Comparison of ENCODE assay signal across 1 cellular context in genomic region chr3:129625071-129625874, GRCh38.
TF ChIP-seq lines count a peak whose summit lies in the region.

No MANE protein-coding gene starts in this region.

TF ChIP-seq in HepG2, 621 proteins besides CTCF, POLR2A, EP300 and RAD21 (continued from another document):
- TF ChIP-seq ZBTB25 (CRISPR knock-in tag; IDR thresholded peaks at IDR 0.05) (peak; percentile 11; the same call in 1 of the 2 replicates), TBX2 (CRISPR knock-in tag; IDR thresholded peaks at IDR 0.05; ENCODE audit: borderline replicate concordance) (0 out of 2 replicates have a peak, but pooled peaks have one; percentile 23), ZNF496 (CRISPR knock-in tag; IDR thresholded peaks at IDR 0.05; ENCODE audit: insufficient replicate concordance) (no peak), ZSCAN22 (CRISPR knock-in tag; IDR thresholded peaks at IDR 0.05) (no peak), NCOA2 (CRISPR knock-in tag; IDR thresholded peaks at IDR 0.05) (no peak), SPEN (CRISPR knock-in tag; IDR thresholded peaks at IDR 0.05; ENCODE audit: low read depth) (0 out of 2 replicates have a peak, but pooled peaks have one; percentile 15), ATM (IDR thresholded peaks at IDR 0.05; ENCODE audit: borderline replicate concordance) (no peak), SP4 (CRISPR knock-in tag; IDR thresholded peaks at IDR 0.05) (peak; percentile 51; the same call in 1 of the 2 replicates), FOXK1 (CRISPR knock-in tag; IDR thresholded peaks at IDR 0.05; ENCODE audit: borderline replicate concordance, low read depth) (no peak), PHF21A (CRISPR knock-in tag; IDR thresholded peaks at IDR 0.05) (no peak), KDM4B (CRISPR knock-in tag; IDR thresholded peaks at IDR 0.05) (no peak), PLSCR1 (CRISPR knock-in tag; IDR thresholded peaks at IDR 0.05; ENCODE audit: borderline replicate concordance) (no peak), KMT2B (CRISPR knock-in tag; IDR thresholded peaks at IDR 0.05) (no peak), FOXP4 (CRISPR knock-in tag; IDR thresholded peaks at IDR 0.05) (no peak), SALL1 (CRISPR knock-in tag; IDR thresholded peaks at IDR 0.05) (0 out of 2 replicates have a peak, but pooled peaks have one; percentile 17), ZNF510 (CRISPR knock-in tag; IDR thresholded peaks at IDR 0.05; ENCODE audit: low read depth) (0 out of 2 replicates have a peak, but pooled peaks have one; percentile 45), SAFB2 (CRISPR knock-in tag; IDR thresholded peaks at IDR 0.05; ENCODE audit: borderline replicate concordance, low read depth) (0 out of 2 replicates have a peak, but pooled peaks have one; percentile 21), ZNF280B (CRISPR knock-in tag; IDR thresholded peaks at IDR 0.05; ENCODE audit: borderline replicate concordance) (peak; percentile 6; the same call in 1 of the 2 replicates), MEIS1 (CRISPR knock-in tag; IDR thresholded peaks at IDR 0.05; ENCODE audit: borderline replicate concordance) (0 out of 2 replicates have a peak, but pooled peaks have one; percentile 15), ISL2 (CRISPR knock-in tag; IDR thresholded peaks at IDR 0.05) (no peak), CCAR2 (optimal IDR thresholded peaks at IDR 0.05; ENCODE audit: low read depth, low read length) (no peak), ZNF34 (CRISPR knock-in tag; IDR thresholded peaks at IDR 0.05; ENCODE audit: borderline replicate concordance) (no peak), ATF2 (CRISPR knock-in tag; IDR thresholded peaks at IDR 0.05) (no peak), ZNF792 (CRISPR knock-in tag; IDR thresholded peaks at IDR 0.05) (no peak), MXD3 (CRISPR knock-in tag; IDR thresholded peaks at IDR 0.05) (no peak), SMAD9 (CRISPR knock-in tag; IDR thresholded peaks at IDR 0.05) (no peak), ZNF616 (CRISPR knock-in tag; IDR thresholded peaks at IDR 0.05; ENCODE audit: low read depth) (no peak), ZFX (CRISPR knock-in tag; IDR thresholded peaks at IDR 0.05; ENCODE audit: low read depth) (0 out of 2 replicates have a peak, but pooled peaks have one; percentile 10), POLR2G (IDR thresholded peaks at IDR 0.05; ENCODE audit: low read depth, low read length) (no peak), ZNF687 (CRISPR knock-in tag; IDR thresholded peaks at IDR 0.05) (no peak; the same call in 1 of the 2 replicates), SRSF9 (IDR thresholded peaks at IDR 0.05; ENCODE audit: borderline replicate concordance, insufficient read depth, low read depth, low read length, poor library complexity, severe bottlenecking) (no peak), ZSCAN9 (CRISPR knock-in tag; IDR thresholded peaks at IDR 0.05; ENCODE audit: borderline replicate concordance) (no peak), TCF12 (IDR thresholded peaks at IDR 0.05) (no peak), TCF12 (CRISPR knock-in tag; IDR thresholded peaks at IDR 0.05) (no peak), ZNF160 (CRISPR knock-in tag; IDR thresholded peaks at IDR 0.05) (no peak), RBM22 (optimal IDR thresholded peaks at IDR 0.05; ENCODE audit: low read length) (no peak), GATAD1 (CRISPR knock-in tag; IDR thresholded peaks at IDR 0.05) (no peak), STAG1 (CRISPR knock-in tag; IDR thresholded peaks at IDR 0.05) (peak; percentile 44), KDM3A (CRISPR knock-in tag; IDR thresholded peaks at IDR 0.05; ENCODE audit: low read depth) (no peak), ZNF44 (CRISPR knock-in tag; IDR thresholded peaks at IDR 0.05) (no peak), KAT2B (IDR thresholded peaks at IDR 0.05; ENCODE audit: borderline replicate concordance, low read depth, low read length) (no peak), ZFP36L1 (CRISPR knock-in tag; IDR thresholded peaks at IDR 0.05) (no peak), ZNF577 (CRISPR knock-in tag; IDR thresholded peaks at IDR 0.05; ENCODE audit: borderline replicate concordance, low read depth) (no peak), ZFAT (CRISPR knock-in tag; conservative IDR thresholded peaks at IDR 0.05) (no peak), RELA (CRISPR knock-in tag; IDR thresholded peaks at IDR 0.05) (no peak), HMGXB4 (CRISPR knock-in tag; IDR thresholded peaks at IDR 0.05; ENCODE audit: borderline replicate concordance in 1 of 2, low read depth in 1 of 2) (0 out of 4 replicates have a peak, but pooled peaks of 1 of the 2 experiments have one; percentile 44), ZNF883 (CRISPR knock-in tag; IDR thresholded peaks at IDR 0.05; ENCODE audit: not compliant biosample characterization) (no peak), DRAP1 (CRISPR knock-in tag; IDR thresholded peaks at IDR 0.05) (no peak), ADNP (CRISPR knock-in tag; IDR thresholded peaks at IDR 0.05) (no peak), GFI1 (CRISPR knock-in tag; IDR thresholded peaks at IDR 0.05; ENCODE audit: borderline replicate concordance) (no peak), ZFYVE20 (CRISPR knock-in tag; IDR thresholded peaks at IDR 0.05; ENCODE audit: borderline replicate concordance, low read depth) (no peak)
